Comparison of ENCODE assay signal across 7 cellular contexts in the genomic region with DNA sequence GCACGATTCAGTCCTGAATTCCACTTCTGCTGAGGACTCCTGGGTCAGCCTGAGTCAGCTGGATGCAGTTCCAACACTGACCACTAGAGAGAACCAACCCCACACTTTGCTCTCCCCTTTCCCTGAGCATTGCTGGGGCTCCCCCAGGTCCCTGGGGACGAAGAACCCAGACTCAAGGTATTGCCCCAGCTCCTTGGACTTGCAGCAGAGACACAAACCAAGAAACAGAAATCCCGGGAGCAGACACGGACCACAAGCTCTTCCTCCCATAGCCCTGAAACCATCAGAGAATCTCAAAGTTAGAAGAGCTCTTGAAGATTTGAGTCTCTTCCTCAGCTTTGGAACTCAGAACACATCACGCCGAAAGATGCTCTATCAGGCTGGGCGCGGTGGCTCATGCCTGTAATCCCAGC. TPM values are rescaled to one million over a fixed set of nuclear protein-coding genes. Genes with fewer than 3 reads are reported as not detected.
DNase-seq lines count a peak whose midpoint lies in the region; ATAC-seq and TF ChIP-seq lines count a peak whose summit lies in the region.

No MANE protein-coding gene starts in this region.

- H3K36me3 Mint-ChIP-seq in endothelial cell (ENCODE audit: low read depth, unreplicated experiment) (no peaks in the 10 kb centered on the region), natural killer cell (no peaks in the 10 kb centered on the region)

- no peak overlapping the region for H3K27ac Mint-ChIP-seq in endothelial cell (ENCODE audit: unreplicated experiment)
- peak overlapping the region in 1 of 2 donors; percentile 68 for H3K27ac Mint-ChIP-seq in natural killer cell

- H3K4me1 Mint-ChIP-seq in endothelial cell (ENCODE audit: unreplicated experiment) = peaks cover 10% of the 10 kb centered on the region
- H3K4me1 Mint-ChIP-seq in natural killer cell = peaks cover 8 to 11% of the 10 kb centered on the region in 2 donors

- ATAC-seq in HG02588 (IDR thresholded peaks at IDR 0.05; ENCODE audit: unreplicated experiment) = peak; percentile 62
- ATAC-seq in natural killer cell = peak; percentile 91 to 100 (median 100)

- H3K4me3 Mint-ChIP-seq in endothelial cell (ENCODE audit: unreplicated experiment) (no peak overlapping the region), natural killer cell (no peak overlapping the region)

- DNase-seq in GM12865 (ENCODE audit: low read depth) (peak; percentile 89), NCI-H748 (lab: John Stamatoyannopoulos, UW; ENCODE audit: unreplicated experiment) (peak; percentile 46), endothelial cell (ENCODE audit: low spot score) (peak; percentile 75), natural killer cell (peak; percentile 64)
- peak; percentile 86 for DNase-seq in activated CD8-positive, alpha-beta memory T cell treated with anti-CD3 and anti-CD28 coated beads for 24 hours
- peak; percentile 39 for DNase-seq in stimulated activated naive CD4-positive, alpha-beta T cell treated with Interleukin-2 at 50 U/mL for 16 hours (lab: John Stamatoyannopoulos, UW)

- H3K27me3 Mint-ChIP-seq in endothelial cell (ENCODE audit: unreplicated experiment) (peaks cover 3% of the 10 kb centered on the region), natural killer cell (ENCODE audit: low read depth in 2 of 2) (peaks cover 4 to 7% of the 10 kb centered on the region in 2 donors)

- no peak overlapping the region for H3K4me3 ChIP-seq in GM12865 (ENCODE audit: low read depth, low read length)

- peak; percentile 97 for TF ChIP-seq CTCF in GM12865 (IDR thresholded peaks at IDR 0.05; ENCODE audit: insufficient read depth, low read depth, low read length, missing control alignments)
- TF ChIP-seq CTCF in endothelial cell (IDR thresholded peaks at IDR 0.05; ENCODE audit: unreplicated experiment) = peak; percentile 94
- peak; percentile 95 for TF ChIP-seq CTCF in natural killer cell (IDR thresholded peaks at IDR 0.05)

- intact Hi-C loops in natural killer cell (cut with micrococcal nuclease) = loop anchor here (1.0 to 5.0 kb wide), 6 partner anchors 27 to 363 kb away; no protein-coding TSS in a partner anchor

- H3K9me3 Mint-ChIP-seq in endothelial cell (ENCODE audit: unreplicated experiment) = no peaks in the 10 kb centered on the region
- H3K9me3 Mint-ChIP-seq in natural killer cell = no peaks in the 10 kb centered on the region

RNA-seq across cellular contexts. Expression of a gene that starts 0.7 kb away (rescaled TPM):
- not detected for total RNA-seq in endothelial cell (ENCODE audit: unreplicated experiment)
- not detected for total RNA-seq in natural killer cell

RNA-seq across cellular contexts. Expression of a gene that starts 8.3 kb away (rescaled TPM):
- not detected for total RNA-seq in endothelial cell (ENCODE audit: unreplicated experiment)
- total RNA-seq in natural killer cell = not detected

RNA-seq across cellular contexts. Expression of a gene that starts 12.8 kb away (rescaled TPM):
- 3.4 TPM for total RNA-seq in endothelial cell (ENCODE audit: unreplicated experiment)
- total RNA-seq in natural killer cell = 10 to 100 TPM; 26.9 to 28.9 (median 27.2) TPM

RNA-seq across cellular contexts. Expression of a gene that starts 22.9 kb away (rescaled TPM):
- not detected for total RNA-seq in endothelial cell (ENCODE audit: unreplicated experiment)
- total RNA-seq in natural killer cell = not detected

RNA-seq across cellular contexts. Expression of a gene that starts 37.6 kb away (rescaled TPM):
- total RNA-seq in endothelial cell (ENCODE audit: unreplicated experiment) = not detected
- not detected for total RNA-seq in natural killer cell

Comparison
In these comparisons a context has a peak if more than half of its experiments do, and no peak if none do; other contexts are left out.
1. DNase-seq: peak in every context shown above with its lines; median percentile 89 in GM12865; 86 in activated CD8-positive, alpha-beta memory T cell treated with anti-CD3 and anti-CD28 coated beads for 24 hours; 75 in endothelial cell; 64 in natural killer cell; 46 in NCI-H748; 39 in stimulated activated naive CD4-positive, alpha-beta T cell treated with Interleukin-2 at 50 U/mL for 16 hours.